8 cellular contexts compared by ENCODE assay signal in genomic region chr17:21239680-21240374, GRCh38. TPM values are rescaled to one million over a fixed set of nuclear protein-coding genes. Genes with fewer than 3 reads are reported as not detected.
DNase-seq lines count a peak whose midpoint lies in the region; ATAC-seq and TF ChIP-seq lines count a peak whose summit lies in the region.

No MANE protein-coding gene starts in this region.

- intact Hi-C loops in left lung (cut with DNase I), result no loop called here

- TF ChIP-seq CTCF in KMS-11 (conservative IDR thresholded peaks at IDR 0.05; ENCODE audit: low read depth, low read length) (peak; percentile 46; the same call in 1 of the 2 replicates), left lung (IDR thresholded peaks at IDR 0.05) (peak in 1 of 2 donors; percentile 41)

- no peak overlapping the region for H2AFZ ChIP-seq in KMS-11 (ENCODE audit: low read depth)

- ATAC-seq in left lung, result peak; percentile 41

- H4K20me1 ChIP-seq in KMS-11 (ENCODE audit: insufficient read depth), result no peaks in the 10 kb centered on the region

- H3K27ac ChIP-seq in KMS-11 (no peak overlapping the region), left lung (no peak overlapping the region), substantia nigra (ENCODE audit: low read depth, low read length, poor library complexity, severe bottlenecking) (no peak overlapping the region)
- H3K27ac ChIP-seq in effector memory CD4-positive, alpha-beta T cell (ENCODE audit: insufficient read depth, low read length, poor library complexity, severe bottlenecking), result no peak overlapping the region

- H3K9ac ChIP-seq in KMS-11, result no peak overlapping the region

- no peaks in the 10 kb centered on the region for H3K9me3 ChIP-seq in left lung
- H3K9me3 ChIP-seq in effector memory CD4-positive, alpha-beta T cell (ENCODE audit: control insufficient read depth, low read length), result no peaks in the 10 kb centered on the region

- no peaks in the 10 kb centered on the region for H3K4me1 ChIP-seq in KMS-11 (ENCODE audit: low read depth, poor library complexity, severe bottlenecking)
- no peaks in the 10 kb centered on the region for H3K4me1 ChIP-seq in left lung
- H3K4me1 ChIP-seq in effector memory CD4-positive, alpha-beta T cell (ENCODE audit: control insufficient read depth, insufficient read depth, low read length, poor library complexity, severe bottlenecking), result no peaks in the 10 kb centered on the region

- no peak overlapping the region for H3K4me2 ChIP-seq in KMS-11

- H3K27me3 ChIP-seq in KMS-11 (ENCODE audit: insufficient read depth, low read depth) (no peaks in the 10 kb centered on the region), left lung (no peaks in the 10 kb centered on the region)
- no peaks in the 10 kb centered on the region for H3K27me3 ChIP-seq in effector memory CD4-positive, alpha-beta T cell (replicated peaks; ENCODE audit: control insufficient read depth, insufficient read depth, low read length, poor library complexity, severe bottlenecking)

- H3K36me3 ChIP-seq in KMS-11 (ENCODE audit: insufficient read depth) (no peaks in the 10 kb centered on the region), left lung (peaks cover 0 to 34% of the 10 kb centered on the region in 2 donors)
- peaks cover 3% of the 10 kb centered on the region for H3K36me3 ChIP-seq in effector memory CD4-positive, alpha-beta T cell (ENCODE audit: control insufficient read depth, insufficient read depth, low read length)

- no peaks in the 10 kb centered on the region for H3K79me2 ChIP-seq in KMS-11 (ENCODE audit: insufficient read depth, low read depth)

- peak; percentile 81 for DNase-seq in ELF-1 (ENCODE audit: low read depth, low spot score)
- DNase-seq in astrocyte of the hippocampus (ENCODE audit: low read depth, low spot score), result peak; percentile 42
- DNase-seq in left lung, result no peak
- DNase-seq in cerebellum (ENCODE audit: low spot score), result no peak
- DNase-seq in effector memory CD4-positive, alpha-beta T cell, result no peak
- no peak for DNase-seq in substantia nigra (lab: John Stamatoyannopoulos, UW)
- DNase-seq in cortex of kidney (lab: John Stamatoyannopoulos, UW), result no peak

- H3K4me3 ChIP-seq in KMS-11 (IDR thresholded peaks at IDR 0.05; ENCODE audit: insufficient read depth, low read depth, low read length) (no peak overlapping the region), left lung (no peak overlapping the region)
- no peak overlapping the region for H3K4me3 ChIP-seq in effector memory CD4-positive, alpha-beta T cell (ENCODE audit: insufficient read depth, low read depth, low read length, poor library complexity, severe bottlenecking)

RNA-seq across cellular contexts. Expression of gene NATD1, which starts 13.4 kb away (rescaled TPM):
- total RNA-seq in left lung (10 to 100 TPM in 1 of 2 donors, 1 to 10 TPM in 1; 7.4 to 16.9 TPM), cerebellum (2.4 TPM)

RNA-seq across cellular contexts. Expression of gene TMEM11, which starts 25.9 kb away (rescaled TPM):
- total RNA-seq in left lung (10 to 100 TPM; 24.4 to 25.1 TPM), cerebellum (9.0 TPM)

RNA-seq across cellular contexts. Expression of gene MAP2K3, which starts 44.7 kb away (rescaled TPM):
- total RNA-seq in left lung (100 to 1,000 TPM in 1 of 2 donors, 10 to 100 TPM in 1; 62.5 to 101 TPM), cerebellum (4.8 TPM)

Comparison
In these comparisons a context has a peak if more than half of its experiments do, and no peak if none do; other contexts are left out.
1. DNase-seq: peak in ELF-1 (single experiment) and astrocyte of the hippocampus (single experiment); none in left lung (0 of 2), cerebellum (single experiment), effector memory CD4-positive, alpha-beta T cell (0 of 3), substantia nigra (0 of 49) and cortex of kidney (single experiment).
2. RNA of gene MAP2K3, which starts 44.7 kb away (total RNA-seq): 62.5 to 101 TPM in left lung; 4.8 TPM in cerebellum (single experiment); every median in the first group is over 10 times any median in the second.